Comparison of ENCODE assay signal across 8 cellular contexts in the genomic region with DNA sequence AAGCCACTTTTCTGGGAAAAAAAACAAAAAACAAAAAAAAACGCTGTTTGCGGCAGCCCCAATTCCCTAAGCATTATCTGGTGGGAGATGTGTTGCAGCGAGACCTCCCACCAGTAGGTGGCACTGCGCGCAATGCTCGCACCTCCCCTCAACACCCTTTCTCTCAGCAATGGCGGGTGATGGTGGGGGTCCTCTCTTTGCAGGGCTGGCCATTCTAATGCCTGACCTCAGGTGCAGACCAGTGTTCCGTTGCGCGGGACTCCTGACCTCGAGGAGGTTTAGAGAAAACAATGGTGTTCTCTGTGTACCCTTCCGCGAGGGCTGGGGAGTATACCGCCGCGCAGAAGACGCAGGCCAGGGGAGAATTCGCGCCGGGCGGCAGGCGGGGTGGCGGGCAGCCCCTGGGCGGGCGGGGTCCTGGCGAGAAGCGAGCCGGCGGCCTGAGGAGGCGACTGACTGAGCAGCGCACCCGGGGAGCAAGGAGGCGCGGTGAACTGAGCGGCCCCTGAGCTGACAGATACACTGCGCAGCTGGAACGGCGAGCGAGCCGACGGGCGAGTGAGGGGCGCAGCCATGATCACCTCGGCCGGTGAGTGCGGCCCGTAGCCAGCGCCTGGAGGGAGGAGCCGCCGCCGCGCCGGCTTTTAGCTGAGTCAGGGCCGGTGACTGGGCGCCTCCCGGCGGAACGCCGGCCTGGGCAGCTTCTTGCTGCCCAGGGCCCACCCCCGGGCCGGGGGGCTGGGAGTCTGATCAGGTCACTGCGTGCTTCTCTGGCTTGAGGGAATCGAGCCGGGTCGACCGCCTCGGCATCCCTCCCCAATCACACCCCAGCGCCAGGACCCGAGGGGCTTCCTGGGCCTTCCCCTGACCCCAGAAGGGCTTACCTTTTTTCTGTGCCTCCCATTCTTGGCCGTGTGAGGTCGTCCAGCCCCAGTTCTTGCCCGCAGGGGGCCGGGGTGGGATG. TPM values are rescaled to one million over a fixed set of nuclear protein-coding genes. Genes with fewer than 3 reads are reported as not detected.
A peak's percentile ranks its signal among the peaks of the same experiment; 100 is the strongest.
DNase-seq lines count a peak whose midpoint lies in the region; ATAC-seq lines count a peak whose summit lies in the region.

A gene (plus strand): TSS at position 415 of the 964 bp plus-strand sequence. CDS start 159 bp downstream, at position 574.

- 0% methylated on average over 39 to 67 of the region's 73 CpGs for WGBS in GM23248 (ENCODE audit: low coverage in 1 of 2, low lambda C conversion rate in 2 of 2, missing lambda C conversion rate in 2 of 2), 2 experiments

- in situ Hi-C loops in GM23248 (cut with MboI) = no loop called here

- H3K4me3 ChIP-seq in GM23248 = peak within 1 kb of the TSS; percentile 89
- H3K4me3 ChIP-seq in naive thymus-derived CD4-positive, alpha-beta T cell (ENCODE audit: low read length) = peak within 1 kb of the TSS; percentile 70

- 0 out of 2 replicates have a peak, but pooled peaks cover 20% of the 10 kb centered on the region for H4K20me1 ChIP-seq in GM23248 (ENCODE audit: insufficient read depth)

- H3K4me1 Mint-ChIP-seq in naive thymus-derived CD4-positive, alpha-beta T cell = peaks cover 33 to 62% (median 51%) of the 10 kb centered on the region in 7 donors
- peaks cover 28 to 50% of the 10 kb centered on the region in 2 donors for H3K4me1 Mint-ChIP-seq in stimulated activated naive B cell treated with anti-CD40 and anti-IgM and Interleukin-4, amounts not matched to agents 10 μg/mL and 1 μg/mL and 100 μg/mL, for 72 hours

- peak; percentile 96 for ATAC-seq in naive thymus-derived CD4-positive, alpha-beta T cell
- peak; percentile 85 to 90 for ATAC-seq in stimulated activated naive B cell treated with anti-CD40 and anti-IgM and Interleukin-4, amounts not matched to agents 10 μg/mL and 1 μg/mL and 100 μg/mL, for 72 hours (replicated peaks)

- peaks cover 0 to 2% (median 0%) of the 10 kb centered on the region in 11 donors for H3K9me3 Mint-ChIP-seq in naive thymus-derived CD4-positive, alpha-beta T cell
- H3K9me3 Mint-ChIP-seq in stimulated activated naive B cell treated with anti-CD40 and anti-IgM and Interleukin-4, amounts not matched to agents 10 μg/mL and 1 μg/mL and 100 μg/mL, for 72 hours = no peaks in the 10 kb centered on the region

- peak within 1 kb of the TSS; percentile 90 for H3K4me2 ChIP-seq in GM23248 (ENCODE audit: unreplicated experiment)

- H3K9me2 ChIP-seq in GM23248 (ENCODE audit: insufficient read depth) = no peaks in the 10 kb centered on the region

- peak within 1 kb of the TSS; percentile 79 for H3K27ac ChIP-seq in GM23248
- H3K27ac ChIP-seq in naive thymus-derived CD4-positive, alpha-beta T cell (ENCODE audit: low read depth, low read length) = peak within 1 kb of the TSS; percentile 91

- H3K27me3 ChIP-seq in GM23248 (replicated peaks; ENCODE audit: insufficient read depth) = no peaks in the 10 kb centered on the region
- H3K27me3 ChIP-seq in naive thymus-derived CD4-positive, alpha-beta T cell (ENCODE audit: control insufficient read depth in 2 of 2, insufficient read depth in 2 of 2, low read length in 2 of 2) = no peaks in the 10 kb centered on the region

- H3F3A ChIP-seq in GM23248 (ENCODE audit: insufficient read depth) = no peaks in the 10 kb centered on the region

- peak within 1 kb of the TSS; percentile 98 for H3K9ac ChIP-seq in GM23248

- POLR2A ChIA-PET in naive thymus-derived CD4-positive, alpha-beta T cell (lab: Charles Lee) = no interaction called here

- peaks cover 0 to 2% (median 0%) of the 10 kb centered on the region in 5 donors for H3K36me3 Mint-ChIP-seq in naive thymus-derived CD4-positive, alpha-beta T cell
- H3K36me3 Mint-ChIP-seq in stimulated activated naive B cell treated with anti-CD40 and anti-IgM and Interleukin-4, amounts not matched to agents 10 μg/mL and 1 μg/mL and 100 μg/mL, for 72 hours = peaks cover 12 to 13% of the 10 kb centered on the region in 2 donors

- CTCF ChIA-PET in naive thymus-derived CD4-positive, alpha-beta T cell (lab: Charles Lee) = no interaction called here

- 0 out of 2 replicates have a peak, but pooled peaks cover 3% of the 10 kb centered on the region for H3K36me3 ChIP-seq in GM23248 (ENCODE audit: low read depth)
- peaks cover 0 to 16% (median 0%) of the 10 kb centered on the region in 3 experiments for H3K36me3 ChIP-seq in naive thymus-derived CD4-positive, alpha-beta T cell (ENCODE audit: control insufficient read depth in 2 of 3, insufficient read depth in 3 of 3, low read length in 3 of 3)

- H3K9me3 ChIP-seq in GM23248 (ENCODE audit: low read depth) = no peaks in the 10 kb centered on the region
- H3K9me3 ChIP-seq in naive thymus-derived CD4-positive, alpha-beta T cell (ENCODE audit: control insufficient read depth in 2 of 3, low read length in 3 of 3) = no peaks in the 10 kb centered on the region

- peaks cover 27% of the 10 kb centered on the region for H3K4me1 ChIP-seq in GM23248 (ENCODE audit: insufficient read depth)
- peaks cover 18 to 23% of the 10 kb centered on the region in 2 donors for H3K4me1 ChIP-seq in naive thymus-derived CD4-positive, alpha-beta T cell (ENCODE audit: control insufficient read depth in 2 of 2, insufficient read depth in 2 of 2, low read length in 2 of 2)

- intact Hi-C loops in naive thymus-derived CD4-positive, alpha-beta T cell (cut with micrococcal nuclease) = loop anchor here (1.0 to 10.0 kb wide), 15 partner anchors 142 to 1498 kb away; a partner anchor contains a TSS

- DNase-seq in EL (peak; percentile 90), GM23248 (peak; percentile 91), Kasumi-1 (lab: John Stamatoyannopoulos, UW) (peak; percentile 51 to 67), RPMI8226 (peak; percentile 89), fibroblast of gingiva (ENCODE audit: low read depth) (peak; percentile 92)
- DNase-seq in activated T-helper 1 cell treated with anti-CD3 and anti-CD28 coated beads, Interleukin-2, amount 50 U/mL, for 16 hours (ENCODE audit: low read depth in 1 of 2, low spot score in 1 of 2) = peak; percentile 88 to 90
- peak; percentile 89 to 98 (median 96) for DNase-seq in naive thymus-derived CD4-positive, alpha-beta T cell
- peak; percentile 92 for DNase-seq in stimulated activated naive B cell treated with anti-CD40 and anti-IgM and Interleukin-4, amounts not matched to agents 10 μg/mL and 1 μg/mL and 100 μg/mL, for 72 hours

- peaks cover 50% of the 10 kb centered on the region for H3K79me2 ChIP-seq in GM23248 (ENCODE audit: insufficient read depth)

- H3K27ac Mint-ChIP-seq in naive thymus-derived CD4-positive, alpha-beta T cell = peak within 1 kb of the TSS; percentile 99 to 100 (median 100)
- H3K27ac Mint-ChIP-seq in stimulated activated naive B cell treated with anti-CD40 and anti-IgM and Interleukin-4, amounts not matched to agents 10 μg/mL and 1 μg/mL and 100 μg/mL, for 72 hours = peak within 1 kb of the TSS; percentile 100

- peaks cover 0 to 11% (median 7%) of the 10 kb centered on the region in 5 donors for H3K27me3 Mint-ChIP-seq in naive thymus-derived CD4-positive, alpha-beta T cell
- peaks cover 11 to 18% of the 10 kb centered on the region in 2 donors for H3K27me3 Mint-ChIP-seq in stimulated activated naive B cell treated with anti-CD40 and anti-IgM and Interleukin-4, amounts not matched to agents 10 μg/mL and 1 μg/mL and 100 μg/mL, for 72 hours

- peak within 1 kb of the TSS; percentile 76 for H2AFZ ChIP-seq in GM23248

- peak within 1 kb of the TSS; percentile 96 to 99 (median 99) for H3K4me3 Mint-ChIP-seq in naive thymus-derived CD4-positive, alpha-beta T cell
- H3K4me3 Mint-ChIP-seq in stimulated activated naive B cell treated with anti-CD40 and anti-IgM and Interleukin-4, amounts not matched to agents 10 μg/mL and 1 μg/mL and 100 μg/mL, for 72 hours = peak within 1 kb of the TSS; percentile 92 to 99

RNA-seq across cellular contexts. Expression of the gene that starts here (rescaled TPM):
- 92.4 and 102 TPM in 2 replicates for total RNA-seq in GM23248 (2014; rRNA removed; shearing (Covaris generic))
- 103 and 106 TPM in 2 replicates for polyA plus RNA-seq in GM23248 (2016; fragmentation: Nextera tagmentation; extraction: Ambion mirVana)
- total RNA-seq in naive thymus-derived CD4-positive, alpha-beta T cell = 100 to 1,000 TPM in 1 of 5 experiments, 10 to 100 TPM in 4; 30.3 to 121 (median 40.1) TPM
- polyA plus RNA-seq in naive thymus-derived CD4-positive, alpha-beta T cell = 10 to 100 TPM; 58.2 to 63.3 TPM

Comparison
In these comparisons a context has a peak if more than half of its experiments do, and no peak if none do; other contexts are left out.
1. Peak in every context shown above with its lines: DNase-seq, ATAC-seq, H3K4me3 ChIP-seq and H3K27ac ChIP-seq.